Comparison of ENCODE assay signal across 22 cellular contexts in the genomic region with DNA sequence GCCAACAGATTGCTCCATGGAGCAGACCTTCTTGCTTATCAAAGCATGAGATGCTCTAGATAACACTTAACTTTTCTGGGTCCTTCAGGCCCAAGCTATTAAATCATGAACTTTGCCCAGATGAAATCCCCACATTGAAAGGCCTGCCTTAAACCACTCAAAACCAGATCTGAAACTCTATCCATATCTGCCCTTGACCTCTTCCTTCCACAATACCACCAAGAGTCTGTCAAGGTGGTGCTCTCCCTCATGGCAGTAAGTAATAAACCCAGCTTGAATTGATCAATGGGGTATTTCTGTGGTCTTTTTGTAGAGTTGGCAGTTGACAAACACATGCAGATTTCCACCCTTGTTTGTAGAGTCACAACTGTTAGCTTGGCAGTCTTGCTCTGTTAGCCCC.
DNase-seq lines count a peak whose midpoint lies in the region; ATAC-seq lines count a peak whose summit lies in the region.
"Had no signal": no experiment of that assay in that cellular context is flagged by ENCODE, and none has a peak within 500 bp of the region (broad histone marks: within the 10 kb centered on the region; RNA-seq: fewer than 3 reads in every experiment).

No MANE protein-coding gene starts in this region.

- H3K27ac Mint-ChIP-seq in stimulated activated naive CD8-positive, alpha-beta T cell treated with anti-CD3 and anti-CD28 coated beads, Interleukin-15, amount 100 ng/mL, for 72 hours, result peak overlapping the region in 1 of 2 donors; percentile 22
- H3K27ac Mint-ChIP-seq: CD4-positive, alpha-beta memory T cell had no signal

- peaks cover 9% of the 10 kb centered on the region for H3K27me3 Mint-ChIP-seq in stimulated activated naive CD8-positive, alpha-beta T cell treated with anti-CD3 and anti-CD28 coated beads, Interleukin-15, amount 100 ng/mL, for 72 hours
- H3K27me3 Mint-ChIP-seq: CD4-positive, alpha-beta memory T cell had no signal

- H3K9me3 Mint-ChIP-seq in stimulated activated naive CD8-positive, alpha-beta T cell treated with anti-CD3 and anti-CD28 coated beads, Interleukin-15, amount 100 ng/mL, for 72 hours, result no peaks in the 10 kb centered on the region

- H3K9ac ChIP-seq in iPS-20b (ENCODE audit: low read depth, low read length), result peak overlapping the region; percentile 2; the same call in 1 of the 2 replicates
- H3K9ac ChIP-seq: BLaER1 treated with 17β-estradiol and CSF1 and Interleukin-3, amounts not matched to agents 10 nM and 100 nM; GM23248 had no signal

- no peak for DNase-seq in stimulated activated naive CD8-positive, alpha-beta T cell treated with anti-CD3 and anti-CD28 coated beads, Interleukin-15, amount 100 ng/mL, for 72 hours
- DNase-seq in stimulated activated naive CD8-positive, alpha-beta T cell treated with anti-CD3 and anti-CD28 coated beads, Interleukin-15, Interleukin-2, amounts not matched to agents 100 U/mL and 50 U/mL, for 24 hours, result no peak
- DNase-seq in SJCRH30, result no peak
- DNase-seq in DMS53 treated with DMSO at 0.1 percent for 48 hours (lab: John Stamatoyannopoulos, UW; ENCODE audit: unreplicated experiment), result no peak
- DNase-seq in inferior parietal cortex (ENCODE audit: extremely low spot score), result no peak
- no peak for DNase-seq in stimulated activated naive CD4-positive, alpha-beta T cell treated with Interleukin-2 at 50 U/mL for 16 hours (lab: John Stamatoyannopoulos, UW)
- DNase-seq: 8988T; Caco-2; CD4-positive, alpha-beta memory T cell; GM23248; Karpas-422; MV-4-11; NCI-H1694 treated with DMSO at 0.1 percent for 48 hours; NCI-H2081 treated with DMSO at 0.1 percent for 48 hours; NCI-H2171 treated with DMSO at 0.1 percent for 48 hours; NCI-H524 treated with DMSO at 0.1 percent for 48 hours; OCI-M1 had no signal

- 0 out of 2 replicates have a peak, but pooled peaks cover 4% of the 10 kb centered on the region for H3K9me3 ChIP-seq in SJCRH30 (replicated peaks)
- H3K9me3 ChIP-seq in iPS-20b (ENCODE audit: insufficient read depth, low read depth, low read length), result no peaks in the 10 kb centered on the region
- H3K9me3 ChIP-seq: BLaER1 treated with 17β-estradiol and CSF1 and Interleukin-3, amounts not matched to agents 10 nM and 100 nM; Caco-2; SJSA1 had no signal

- no peak overlapping the region for H3K4me3 Mint-ChIP-seq in stimulated activated naive CD8-positive, alpha-beta T cell treated with anti-CD3 and anti-CD28 coated beads, Interleukin-15, amount 100 ng/mL, for 72 hours
- H3K4me3 Mint-ChIP-seq: CD4-positive, alpha-beta memory T cell had no signal

- H3K4me1 ChIP-seq in SJCRH30 (peaks cover 21% of the 10 kb centered on the region), iPS-20b (ENCODE audit: insufficient read depth, low read length) (peaks cover 28% of the 10 kb centered on the region; the same call in 1 of the 2 replicates)
- H3K4me1 ChIP-seq: BLaER1 treated with 17β-estradiol and CSF1 and Interleukin-3, amounts not matched to agents 10 nM and 100 nM; SJSA1 had no signal

- peak; percentile 48 for ATAC-seq in stimulated activated naive CD8-positive, alpha-beta T cell treated with anti-CD3 and anti-CD28 coated beads, Interleukin-15, amount 100 ng/mL, for 72 hours
- ATAC-seq in stimulated activated naive CD8-positive, alpha-beta T cell treated with anti-CD3 and anti-CD28 coated beads, Interleukin-15, Interleukin-2, amounts not matched to agents 100 U/mL and 50 U/mL, for 24 hours, result no peak
- ATAC-seq in GM21825 (IDR thresholded peaks at IDR 0.05; ENCODE audit: unreplicated experiment), result no peak
- ATAC-seq: HCT116 had no signal

- peak overlapping the region; percentile 79 for H3K27ac ChIP-seq in SJCRH30
- peak overlapping the region; percentile 59 for H3K27ac ChIP-seq in iPS-20b (ENCODE audit: low read length)
- H3K27ac ChIP-seq: BLaER1 treated with 17β-estradiol and CSF1 and Interleukin-3, amounts not matched to agents 10 nM and 100 nM; GM23248; SJSA1 had no signal

- H3K4me1 Mint-ChIP-seq in stimulated activated naive CD8-positive, alpha-beta T cell treated with anti-CD3 and anti-CD28 coated beads, Interleukin-15, amount 100 ng/mL, for 72 hours, result no peaks in the 10 kb centered on the region
- H3K4me1 Mint-ChIP-seq: CD4-positive, alpha-beta memory T cell had no signal

- H3K27me3 ChIP-seq in SJCRH30 (no peaks in the 10 kb centered on the region), iPS-20b (ENCODE audit: insufficient read depth, low read length) (no peaks in the 10 kb centered on the region)
- H3K27me3 ChIP-seq: BLaER1 treated with 17β-estradiol and CSF1 and Interleukin-3, amounts not matched to agents 10 nM and 100 nM; SJSA1 had no signal

- H3K36me3 ChIP-seq in SJCRH30 (no peaks in the 10 kb centered on the region), iPS-20b (ENCODE audit: insufficient read depth, low read depth, low read length) (no peaks in the 10 kb centered on the region)
- H3K36me3 ChIP-seq: BLaER1 treated with 17β-estradiol and CSF1 and Interleukin-3, amounts not matched to agents 10 nM and 100 nM; SJSA1 had no signal

- H3K4me3 ChIP-seq in SJCRH30 (no peak overlapping the region), iPS-20b (ENCODE audit: low read length) (peak overlapping the region; percentile 29; the same call in 1 of the 2 replicates)
- H3K4me3 ChIP-seq: BLaER1 treated with 17β-estradiol and CSF1 and Interleukin-3, amounts not matched to agents 10 nM and 100 nM; GM23248; SJSA1 had no signal
